22 cellular contexts compared by ENCODE assay signal in the genomic region with DNA sequence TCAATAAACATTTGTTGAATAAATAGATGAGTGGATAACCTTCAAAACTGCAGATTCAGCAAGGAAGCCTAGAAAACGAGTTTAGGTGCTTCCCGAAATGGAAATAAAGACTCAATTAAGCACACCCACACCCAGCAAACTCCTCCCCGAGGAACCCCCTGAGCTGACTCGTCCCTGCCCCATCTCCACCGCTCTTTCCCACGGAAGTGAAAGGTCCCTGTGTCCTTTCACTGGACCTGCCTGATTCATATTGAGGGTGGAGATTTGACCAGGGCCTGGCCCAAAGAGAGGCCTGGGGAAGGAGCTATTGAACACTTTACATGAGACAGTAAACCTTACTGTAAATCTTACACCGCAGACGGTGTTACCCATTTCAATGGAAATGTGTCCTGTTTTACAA.
"Had no signal": no experiment of that assay in that cellular context is flagged by ENCODE, and none has a peak within 500 bp of the region (broad histone marks: within the 10 kb centered on the region; RNA-seq: fewer than 3 reads in every experiment).

No MANE protein-coding gene starts in this region.

- H3K27ac Mint-ChIP-seq: activated CD4-positive, alpha-beta memory T cell treated with anti-CD3 and anti-CD28 coated beads, Interleukin-2, amount 10 ng/mL, durations not matched to agents 7 days and 5 days; activated CD4-positive, alpha-beta T cell treated with anti-CD3 and anti-CD28 coated beads for 36 hours; activated naive CD4-positive, alpha-beta T cell treated with anti-CD3 and anti-CD28 coated beads, Interleukin-2, amount 50 U/mL, for 72 hours; activated naive CD8-positive, alpha-beta T cell treated with anti-CD3 and anti-CD28 coated beads, Interleukin-2, amount 50 U/mL, for 24 hours; activated T-helper 17 cell treated with anti-CD3 and anti-CD28 coated beads, Interleukin-2, amount 50 U/mL, for 72 hours; IgD-negative memory B cell; T-cell had no signal

- H3K36me3 Mint-ChIP-seq: activated naive CD4-positive, alpha-beta T cell treated with anti-CD3 and anti-CD28 coated beads, Interleukin-2, amount 50 U/mL, for 72 hours; IgD-negative memory B cell; T-cell had no signal

- H3K4me3 Mint-ChIP-seq: activated CD4-positive, alpha-beta memory T cell treated with anti-CD3 and anti-CD28 coated beads, Interleukin-2, amount 10 ng/mL, durations not matched to agents 7 days and 5 days; activated CD4-positive, alpha-beta T cell treated with anti-CD3 and anti-CD28 coated beads for 36 hours; activated naive CD8-positive, alpha-beta T cell treated with anti-CD3 and anti-CD28 coated beads, Interleukin-2, amount 50 U/mL, for 24 hours; activated T-helper 17 cell treated with anti-CD3 and anti-CD28 coated beads, Interleukin-2, amount 50 U/mL, for 72 hours; IgD-negative memory B cell; T-cell had no signal

- DNase-seq: activated CD4-positive, alpha-beta memory T cell treated with anti-CD3 and anti-CD28 coated beads, Interleukin-2, amount 10 ng/mL, durations not matched to agents 7 days and 5 days; activated CD4-positive, alpha-beta T cell treated with anti-CD3 and anti-CD28 coated beads for 36 hours; activated CD4-positive, alpha-beta T cell treated with anti-CD3 and anti-CD28 coated beads, Interleukin-2, amount 50 U/mL, for 1 hour; activated naive CD8-positive, alpha-beta T cell treated with anti-CD3 and anti-CD28 coated beads, Interleukin-2, amount 50 U/mL, for 24 hours; activated T-cell treated with anti-CD3 and anti-CD28 coated beads for 4 hours; activated T-cell treated with anti-CD3 and anti-CD28 coated beads, Interleukin-2, amount 50 U/mL, for 48 hours; amniotic stem cell; body of pancreas; KG1; NCI-H1048; NCI-H1417; NCI-H1930; NCI-H2171; NCI-H226; NCI-H526; NCI-H774; T-helper 2 cell; T1000 had no signal

- H3K9me3 Mint-ChIP-seq: activated CD4-positive, alpha-beta memory T cell treated with anti-CD3 and anti-CD28 coated beads, Interleukin-2, amount 10 ng/mL, durations not matched to agents 7 days and 5 days had no signal

- ATAC-seq: activated CD4-positive, alpha-beta T cell treated with anti-CD3 and anti-CD28 coated beads for 36 hours; activated naive CD4-positive, alpha-beta T cell treated with anti-CD3 and anti-CD28 coated beads, Interleukin-2, amount 50 U/mL, for 72 hours; activated naive CD8-positive, alpha-beta T cell treated with anti-CD3 and anti-CD28 coated beads, Interleukin-2, amount 50 U/mL, for 24 hours; activated T-helper 17 cell treated with anti-CD3 and anti-CD28 coated beads, Interleukin-2, amount 50 U/mL, for 72 hours; body of pancreas; T-cell had no signal

- H3K4me1 Mint-ChIP-seq: activated CD4-positive, alpha-beta memory T cell treated with anti-CD3 and anti-CD28 coated beads, Interleukin-2, amount 10 ng/mL, durations not matched to agents 7 days and 5 days; activated CD4-positive, alpha-beta T cell treated with anti-CD3 and anti-CD28 coated beads for 36 hours; activated naive CD8-positive, alpha-beta T cell treated with anti-CD3 and anti-CD28 coated beads, Interleukin-2, amount 50 U/mL, for 24 hours; IgD-negative memory B cell; T-cell had no signal

- H3K27me3 Mint-ChIP-seq: activated CD4-positive, alpha-beta memory T cell treated with anti-CD3 and anti-CD28 coated beads, Interleukin-2, amount 10 ng/mL, durations not matched to agents 7 days and 5 days had no signal
